In the genomic region with DNA sequence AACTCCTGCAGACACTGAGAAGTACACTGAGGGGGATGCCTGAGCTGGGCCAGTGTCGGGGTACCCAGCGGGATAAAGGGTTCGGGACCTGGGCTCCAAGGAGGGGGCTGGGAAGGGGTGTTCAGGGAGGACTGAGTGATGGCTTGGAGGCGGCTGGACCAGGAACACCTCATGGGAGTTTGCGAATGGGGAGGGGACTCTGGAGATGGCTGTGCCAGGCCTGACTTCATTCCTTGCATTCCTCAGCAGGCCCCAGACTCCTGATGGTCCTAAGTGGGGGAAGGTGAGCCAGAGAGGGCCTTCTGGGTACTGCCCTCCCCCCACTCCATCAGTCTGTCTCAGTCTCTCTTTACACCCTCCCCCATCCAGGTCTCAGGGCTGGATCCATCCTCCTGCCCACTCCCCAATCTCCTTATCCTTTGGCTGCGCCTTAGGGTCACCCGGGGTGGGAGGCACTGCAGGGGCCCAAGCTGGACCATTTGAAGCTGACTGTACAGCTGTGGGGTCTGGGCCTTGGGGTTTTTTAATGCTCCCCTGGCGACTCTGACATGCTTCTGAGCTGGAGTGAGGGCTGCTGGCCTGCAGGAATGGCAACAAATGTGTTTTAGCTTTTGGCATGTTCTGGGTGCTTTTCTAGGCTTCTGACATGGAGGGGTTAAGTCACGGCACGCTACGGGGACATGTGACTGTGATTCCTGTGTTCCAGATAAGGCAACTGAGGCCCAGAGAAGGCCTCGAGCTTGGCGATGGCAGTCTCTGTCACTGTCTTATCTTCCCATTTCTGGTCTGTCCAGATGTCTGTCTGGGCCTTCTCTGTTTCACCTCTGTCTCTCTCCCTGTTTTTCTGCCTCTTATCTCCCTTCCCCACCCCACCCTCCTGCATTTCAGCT, we compare ENCODE assay signal across 16 cellular contexts. TPM values are rescaled to one million over a fixed set of nuclear protein-coding genes. Genes with fewer than 3 reads are reported as not detected.
DNase-seq lines count a peak whose midpoint lies in the region; ATAC-seq, FAIRE-seq and TF ChIP-seq lines count a peak whose summit lies in the region.
"Had no signal": no experiment of that assay in that cellular context is flagged by ENCODE, and none has a peak within 500 bp of the region (broad histone marks: within the 10 kb centered on the region; RNA-seq: fewer than 3 reads in every experiment).

No MANE protein-coding gene starts in this region.

- TF ChIP-seq EP300 in K562 (IDR thresholded peaks at IDR 0.05; ENCODE audit: low read length): 0 out of 2 replicates have a peak, but pooled peaks have one; percentile 12
- no peak for TF ChIP-seq EP300 in tibial nerve (IDR thresholded peaks at IDR 0.05)

- in situ Hi-C loops in K562 (cut with MboI): no loop called here

- intact Hi-C loops in K562 (cut with micrococcal nuclease): no loop called here
- intact Hi-C loops in posterior vena cava (cut with DNase I): no loop called here

- FAIRE-seq in K562 (lab: Jason Lieb, UNC): peak; percentile 77
- FAIRE-seq: H54 had no signal

- H3K4me1 ChIP-seq in K562 (replicated peaks in 1 of 2; ENCODE audit: control insufficient read depth in 2 of 2, insufficient read depth in 2 of 2, low read length in 2 of 2) (peaks cover 21 to 53% of the 10 kb centered on the region in 2 experiments), tibial nerve (peaks cover 0 to 64% (median 25%) of the 10 kb centered on the region in 4 donors)

- H4K20me1 ChIP-seq in K562 (replicated peaks; ENCODE audit: control insufficient read depth, insufficient read depth, low read length): peaks cover 46% of the 10 kb centered on the region

- TF ChIP-seq CTCF in K562 (IDR thresholded peaks at IDR 0.05 in 2 of 3, conservative IDR thresholded peaks at IDR 0.05 in 1 of 3; ENCODE audit: insufficient read depth in 2 of 3, low read depth in 1 of 3, low read length in 3 of 3): no peak
- no peak for TF ChIP-seq CTCF in tibial nerve (IDR thresholded peaks at IDR 0.05)

- no TSS peak for BruUV-seq in K562 (replicated peaks; lab: Mats Ljungman, UMichigan)

- TF ChIP-seq RAD21 in K562 (CRISPR knock-in tag; conservative IDR thresholded peaks at IDR 0.05 in 1 of 2, IDR thresholded peaks at IDR 0.05 in 1 of 2): no peak

- TF ChIP-seq POLR2A in K562 (conservative IDR thresholded peaks at IDR 0.05): no peak
- TF ChIP-seq POLR2A in tibial nerve (IDR thresholded peaks at IDR 0.05): no peak

- CTCF ChIA-PET in K562 (lab: Yijun Ruan, JAX; ENCODE audit: low intra/inter-chr PET ratio): no interaction called here

- H3K9me1 ChIP-seq in K562 (ENCODE audit: control insufficient read depth, insufficient read depth, low read length): peaks cover 11% of the 10 kb centered on the region

- H3K9me3 ChIP-seq in K562 (replicated peaks; ENCODE audit: control insufficient read depth, insufficient read depth, low read depth, low read length) (no peaks in the 10 kb centered on the region), tibial nerve (no peaks in the 10 kb centered on the region)

- peak overlapping the region; percentile 3; the same call in 1 of the 2 replicates for H3K4me2 ChIP-seq in K562 (ENCODE audit: insufficient read depth, low read length)

- peak overlapping the region in 1 of 2 experiments; percentile 83; a peak in 2 of 4 replicates for H3K9ac ChIP-seq in K562 (ENCODE audit: insufficient read depth in 1 of 2, low read depth in 2 of 2, low read length in 2 of 2)

- WGBS in K562 (ENCODE audit: insufficient coverage, low coverage, missing lambda C conversion rate): 39% methylated on average over 10 of the region's 13 CpGs
- 42 to 47% methylated on average over 12 to 13 of the region's 13 CpGs for WGBS in tibial nerve, 2 donors

- H3K4me3 ChIP-seq in K562 (no peak overlapping the region), tibial nerve (no peak overlapping the region)
- H3K4me3 ChIP-seq: lung had no signal

- POLR2A ChIA-PET in K562 (lab: Yijun Ruan, JAX): interaction anchor here (0.6 to 1.3 kb wide), 4 partner anchors 11 to 379 kb away, joined by 3 to 5 read pairs (median 4); a partner anchor contains a TSS

- peak; percentile 56 for ATAC-seq in K562
- ATAC-seq: activated naive CD4-positive, alpha-beta T cell treated with anti-CD3 and anti-CD28 coated beads, Interleukin-2, amount 50 U/mL, for 72 hours had no signal

- peaks cover 81% of the 10 kb centered on the region for H3K79me2 ChIP-seq in K562 (ENCODE audit: control insufficient read depth, insufficient read depth, low read length)

- DNase-seq in NCI-H226 (peak; percentile 75), K562 (ENCODE audit: extremely low read depth in 1 of 4, low spot score in 3 of 4) (peak in 1 of 4 experiments; percentile 68), left kidney (ENCODE audit: low read depth, low spot score) (peak; percentile 74), tibial nerve (ENCODE audit: low spot score in 2 of 2) (no peak), SKM-1 treated with dmso at 0.1 percent for 144 hours (lab: John Stamatoyannopoulos, UW; ENCODE audit: unreplicated experiment) (no peak), mucosa of gallbladder (ENCODE audit: low spot score) (no peak), posterior vena cava (ENCODE audit: low spot score) (no peak)
- DNase-seq: cerebellar nuclear complex, DMS53, KBM-7 had no signal

- H2AFZ ChIP-seq in K562 (ENCODE audit: low read depth, low read length): no peak overlapping the region

- 0 out of 3 replicates have a peak, but pooled peaks cover 2% of the 10 kb centered on the region for H3K36me3 ChIP-seq in K562 (ENCODE audit: control insufficient read depth, insufficient read depth, low read length)
- H3K36me3 ChIP-seq in tibial nerve: no peaks in the 10 kb centered on the region

- no peaks in the 10 kb centered on the region for H3K27me3 ChIP-seq in K562 (ENCODE audit: control insufficient read depth in 2 of 2, insufficient read depth in 2 of 2, low read length in 2 of 2)
- no peaks in the 10 kb centered on the region for H3K27me3 ChIP-seq in tibial nerve

- H3K27ac ChIP-seq in K562 (ENCODE audit: extremely low read depth, low read depth, low read length) (no peak overlapping the region; the same call in 2 of the 3 replicates), tibial nerve (peak overlapping the region in 3 of 4 donors; percentile 26 to 67 (median 54))

RNA-seq across cellular contexts. Expression of a gene that starts 14.0 kb away (rescaled TPM):
- total RNA-seq in K562 (2011; cell fraction: chromatin; rRNA removed; ENCODE audit: low replicate concordance): 16.9 and 47.2 TPM in 2 replicates
- 23.7 and 25.8 TPM in 2 replicates for total RNA-seq in K562 (2011; cell fraction: nucleolus; rRNA removed)
- 17.7 and 19.4 TPM in 2 replicates for total RNA-seq in K562 (2011; cell fraction: nucleoplasm; rRNA removed)
- total RNA-seq in K562 (2014; rRNA removed): 5.8 and 9.2 TPM in 2 replicates
- 1.6 and 2.6 TPM in 2 replicates for total RNA-seq in K562 (2014; rRNA removed; fragmentation: Illumina TruSeq; extraction: Trizol)
- 5.4 and 6.3 TPM in 2 replicates for total RNA-seq in K562 (2015; rRNA removed; fragmentation: Illumina TruSeq; extraction: Trizol)
- total RNA-seq in K562 (2021): 33.1 and 33.5 TPM in 2 replicates
- 6.0 and 12.1 TPM in 2 replicates for polyA plus RNA-seq in K562 (2011; rRNA removed)
- polyA plus RNA-seq in K562 (2011; cell fraction: cytosol; rRNA removed): 12.2 and 23.6 TPM in 2 replicates
- 16.7 and 23.1 TPM in 2 replicates for polyA plus RNA-seq in K562 (2011; cell fraction: nucleus; rRNA removed)
- 25.3 and 28.8 TPM in 2 replicates for polyA plus RNA-seq in K562 (2012)
- 10.6 and 22.2 TPM in 2 replicates for polyA plus RNA-seq in K562 (2014; fragmentation: Illumina TruSeq; extraction: Trizol)
- under 1 TPM; 0.21 to 0.46 TPM for polyA plus RNA-seq in K562 (2014; fragmentation: Nextera tagmentation; extraction: Ambion mirVana)
- polyA plus RNA-seq in K562 (2014; rRNA removed): 11.5 and 14.4 TPM in 2 replicates
- 4.8 and 6.7 TPM in 2 replicates for polyA minus RNA-seq in K562 (2011; rRNA and poly(A)+ RNA removed)
- polyA minus RNA-seq in K562 (2011; cell fraction: cytosol; rRNA and poly(A)+ RNA removed): 13.6 and 24.9 TPM in 2 replicates
- 6.2 and 7.1 TPM in 2 replicates for polyA minus RNA-seq in K562 (2011; cell fraction: nucleus; rRNA and poly(A)+ RNA removed)
- total RNA-seq in tibial nerve: 10 to 100 TPM; 22.9 to 45.1 (median 32.3) TPM
- total RNA-seq in mucosa of gallbladder: 89.3 TPM
- total RNA-seq in posterior vena cava: 10 to 100 TPM; 15.0 to 17.3 TPM

RNA-seq across cellular contexts. Expression of a gene that starts 55.4 kb away (rescaled TPM):
- not detected in 2 replicates for total RNA-seq in K562 (2011; cell fraction: chromatin; rRNA removed; ENCODE audit: low replicate concordance)
- total RNA-seq in K562 (2011; cell fraction: nucleolus; rRNA removed): not detected in 2 replicates
- total RNA-seq in K562 (2011; cell fraction: nucleoplasm; rRNA removed): not detected in 2 replicates
- total RNA-seq in K562 (2014; rRNA removed) (not detected in 2 replicates), K562 (2014; rRNA removed; fragmentation: Illumina TruSeq; extraction: Trizol) (not detected in 2 replicates), K562 (2015; rRNA removed; fragmentation: Illumina TruSeq; extraction: Trizol) (not detected in 2 replicates), K562 (2021) (not detected in 2 replicates), tibial nerve (1 to 10 TPM in 3 of 4 donors, under 1 TPM in 1; 0.90 to 3.1 (median 1.6) TPM), mucosa of gallbladder (7.3 TPM), posterior vena cava (not detected)
- polyA plus RNA-seq in K562 (2011; rRNA removed) (not detected in 2 replicates), K562 (2014; fragmentation: Illumina TruSeq; extraction: Trizol) (not detected in 2 replicates), K562 (2014; fragmentation: Nextera tagmentation; extraction: Ambion mirVana) (not detected), K562 (2014; rRNA removed) (not detected in 2 replicates)
- not detected in 2 replicates for polyA plus RNA-seq in K562 (2011; cell fraction: cytosol; rRNA removed)
- polyA plus RNA-seq in K562 (2011; cell fraction: nucleus; rRNA removed): not detected in 2 replicates
- not detected in 2 replicates for polyA plus RNA-seq in K562 (2012)
- not detected in 2 replicates for polyA minus RNA-seq in K562 (2011; rRNA and poly(A)+ RNA removed)
- not detected in 2 replicates for polyA minus RNA-seq in K562 (2011; cell fraction: cytosol; rRNA and poly(A)+ RNA removed)
- not detected in 2 replicates for polyA minus RNA-seq in K562 (2011; cell fraction: nucleus; rRNA and poly(A)+ RNA removed)
- total RNA-seq: lung, OCI-LY7, osteocyte, subcutaneous adipose tissue had no signal

RNA-seq across cellular contexts. Expression of a gene that starts 57.2 kb away (rescaled TPM):
- total RNA-seq in K562 (2011; cell fraction: chromatin; rRNA removed; ENCODE audit: low replicate concordance): not detected in 2 replicates
- not detected in 2 replicates for total RNA-seq in K562 (2011; cell fraction: nucleolus; rRNA removed)
- total RNA-seq in K562 (2011; cell fraction: nucleoplasm; rRNA removed): not detected in 2 replicates
- total RNA-seq in K562 (2014; rRNA removed) (not detected in 2 replicates), K562 (2014; rRNA removed; fragmentation: Illumina TruSeq; extraction: Trizol) (not detected in 2 replicates), K562 (2015; rRNA removed; fragmentation: Illumina TruSeq; extraction: Trizol) (not detected in 2 replicates), K562 (2021) (0.11 TPM in 1 of 2 replicates, not detected in the other), tibial nerve (not detected), mucosa of gallbladder (0.17 TPM), posterior vena cava (not detected)
- polyA plus RNA-seq in K562 (2011; rRNA removed) (0.08 TPM in 1 of 2 replicates, not detected in the other), K562 (2014; fragmentation: Illumina TruSeq; extraction: Trizol) (not detected in 2 replicates), K562 (2014; fragmentation: Nextera tagmentation; extraction: Ambion mirVana) (not detected), K562 (2014; rRNA removed) (0.05 and 0.34 TPM in 2 replicates)
- polyA plus RNA-seq in K562 (2011; cell fraction: cytosol; rRNA removed): 0.06 and 0.07 TPM in 2 replicates
- polyA plus RNA-seq in K562 (2011; cell fraction: nucleus; rRNA removed): not detected in 2 replicates
- 0.07 TPM in 1 of 2 replicates, not detected in the other for polyA plus RNA-seq in K562 (2012)
- not detected in 2 replicates for polyA minus RNA-seq in K562 (2011; rRNA and poly(A)+ RNA removed)
- not detected in 2 replicates for polyA minus RNA-seq in K562 (2011; cell fraction: cytosol; rRNA and poly(A)+ RNA removed)
- not detected in 2 replicates for polyA minus RNA-seq in K562 (2011; cell fraction: nucleus; rRNA and poly(A)+ RNA removed)
- total RNA-seq: activated naive CD4-positive, alpha-beta T cell treated with anti-CD3 and anti-CD28 coated beads, Interleukin-2, amount 50 U/mL, for 72 hours; OCI-LY7; osteocyte; subcutaneous adipose tissue had no signal

Comparison
In these comparisons a context has a peak if more than half of its experiments do, and no peak if none do; other contexts are left out.
1. DNase-seq: peak in NCI-H226 (single experiment) and left kidney (single experiment); none in tibial nerve (0 of 2), SKM-1 treated with dmso at 0.1 percent for 144 hours (single experiment), mucosa of gallbladder (single experiment) and posterior vena cava (single experiment).